In genomic region chr1:170520601-170521000, GRCh38 we compare ENCODE assay signal across 1 cellular context.
TF ChIP-seq lines count a peak whose summit lies in the region.

No MANE protein-coding gene starts in this region.

TF ChIP-seq in IMR-90, 13 proteins besides CTCF, POLR2A, EP300 and RAD21:
- no peak for TF ChIP-seq MXI1 (IDR thresholded peaks at IDR 0.05; ENCODE audit: borderline replicate concordance, low read depth, low read length)
- TF ChIP-seq MAFK (IDR thresholded peaks at IDR 0.05; ENCODE audit: low read depth, low read length) = peak; percentile 53
- TF ChIP-seq SMC3 (IDR thresholded peaks at IDR 0.05; ENCODE audit: low read depth, low read length) = no peak
- no peak for TF ChIP-seq CHD1 (IDR thresholded peaks at IDR 0.05; ENCODE audit: low read depth, low read length)
